ENCODE assay signal across 11 cellular contexts in the genomic region with DNA sequence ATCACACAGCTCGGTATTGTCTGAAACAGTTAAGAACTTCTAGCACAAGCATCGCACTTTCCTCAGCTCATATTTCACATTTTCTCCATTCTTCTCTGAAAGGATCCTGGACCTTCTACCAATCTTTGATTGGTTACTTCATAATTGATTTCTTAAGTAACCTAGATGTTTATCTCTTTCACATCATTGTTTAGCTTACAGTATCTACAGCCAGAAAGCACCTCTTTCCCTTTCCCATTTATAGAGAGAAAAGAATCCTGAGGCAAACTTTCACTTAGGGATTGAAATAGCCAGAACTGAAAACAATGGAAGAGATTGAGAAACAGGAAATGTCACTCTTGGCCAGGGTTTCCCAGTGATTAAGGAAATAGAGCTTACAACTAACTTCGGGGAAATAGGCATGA. TPM values are rescaled to one million over a fixed set of nuclear protein-coding genes. Genes with fewer than 3 reads are reported as not detected.
DNase-seq lines count a peak whose midpoint lies in the region; ATAC-seq and TF ChIP-seq lines count a peak whose summit lies in the region.
"Had no signal": no experiment of that assay in that cellular context is flagged by ENCODE, and none has a peak within 500 bp of the region (broad histone marks: within the 10 kb centered on the region; RNA-seq: fewer than 3 reads in every experiment).

No MANE protein-coding gene starts in this region.

- H3K9ac ChIP-seq in endodermal cell (ENCODE audit: extremely low read depth, low read length, poor library complexity, severe bottlenecking) = no peak overlapping the region

- WGBS in endodermal cell (ENCODE audit: insufficient coverage in 1 of 2, insufficient read length in 1 of 2), 2 experiments = 83 to 90% methylated on average over 2 to 3 of the region's 3 CpGs

- DNase-seq in ELR (ENCODE audit: low read depth) (peak; percentile 15), MCF 10A (ENCODE audit: unreplicated experiment) (peak; percentile 87), left ventricle myocardium superior (no peak), renal cortical epithelial cell (ENCODE audit: low read depth) (peak; percentile 88), DMS53 treated with DMSO at 0.1 percent for 48 hours (lab: John Stamatoyannopoulos, UW; ENCODE audit: unreplicated experiment) (no peak), endodermal cell (no peak), amniotic stem cell (lab: John Stamatoyannopoulos, UW) (no peak)
- DNase-seq: NCI-H1694 had no signal

- H3K4me1 Mint-ChIP-seq in MCF 10A (ENCODE audit: insufficient read depth, unreplicated experiment) = peaks cover 10% of the 10 kb centered on the region
- H3K4me1 Mint-ChIP-seq in endodermal cell = peaks cover 6% of the 10 kb centered on the region
- H3K4me1 Mint-ChIP-seq: CD14-positive monocyte had no signal

- H3K36me3 ChIP-seq in endodermal cell (ENCODE audit: control insufficient read depth, insufficient read depth, low read length) = no peaks in the 10 kb centered on the region

- CTCF ChIA-PET in MCF 10A (lab: Yijun Ruan, JAX) = interaction anchor here (0.6 to 1.0 kb wide), 2 partner anchors 88 to 92 kb away, joined by 3 to 4 read pairs; no protein-coding TSS in a partner anchor

- peaks cover 4% of the 10 kb centered on the region for H3K4me1 ChIP-seq in endodermal cell (ENCODE audit: control insufficient read depth, insufficient read depth, low read length)

- H3K9me3 Mint-ChIP-seq in MCF 10A (ENCODE audit: unreplicated experiment) (no peaks in the 10 kb centered on the region), endodermal cell (no peaks in the 10 kb centered on the region)
- H3K9me3 Mint-ChIP-seq: CD14-positive monocyte had no signal

- intact Hi-C loops in MCF 10A (cut with micrococcal nuclease) = no loop called here
- intact Hi-C loops in left ventricle myocardium superior (cut with micrococcal nuclease) = no loop called here

- BruUV-seq in MCF 10A (replicated peaks; lab: Mats Ljungman, UMichigan) = no TSS peak

- POLR2A ChIA-PET in MCF 10A (lab: Yijun Ruan, JAX) = interaction anchor here (0.8 to 1.5 kb wide), 4 partner anchors 8 to 111 kb away, joined by 3 read pairs; no protein-coding TSS in a partner anchor

- no peak for TF ChIP-seq CTCF in MCF 10A (IDR thresholded peaks at IDR 0.05; ENCODE audit: unreplicated experiment)
- no peak for TF ChIP-seq CTCF in endodermal cell (conservative IDR thresholded peaks at IDR 0.05)

- H3K4me3 ChIP-seq in endodermal cell (ENCODE audit: low read length) = no peak overlapping the region
- H3K4me3 ChIP-seq: lung had no signal

- H3K27me3 ChIP-seq in endodermal cell (ENCODE audit: control insufficient read depth, insufficient read depth, low read length, poor library complexity, severe bottlenecking) = peaks cover 12% of the 10 kb centered on the region

- H3K27me3 Mint-ChIP-seq in MCF 10A (ENCODE audit: insufficient read depth, unreplicated experiment) (no peaks in the 10 kb centered on the region), endodermal cell (ENCODE audit: insufficient read depth) (no peaks in the 10 kb centered on the region)

- H3K27ac ChIP-seq in endodermal cell (ENCODE audit: low read depth, low read length) = no peak overlapping the region

- H3K27ac Mint-ChIP-seq in MCF 10A (ENCODE audit: low read depth, unreplicated experiment) (peak overlapping the region; percentile 71), endodermal cell (no peak overlapping the region)
- H3K27ac Mint-ChIP-seq: CD14-positive monocyte had no signal

- no peak overlapping the region for H3K4me3 Mint-ChIP-seq in MCF 10A (ENCODE audit: unreplicated experiment)
- H3K4me3 Mint-ChIP-seq in endodermal cell = no peak overlapping the region
- H3K4me3 Mint-ChIP-seq: CD14-positive monocyte had no signal

- H3K9me3 ChIP-seq in endodermal cell (ENCODE audit: control insufficient read depth, low read length) = no peaks in the 10 kb centered on the region

- H3K36me3 Mint-ChIP-seq in MCF 10A (ENCODE audit: insufficient read depth, unreplicated experiment) = no peaks in the 10 kb centered on the region
- H3K36me3 Mint-ChIP-seq in endodermal cell (ENCODE audit: low read depth) = no peaks in the 10 kb centered on the region
- H3K36me3 Mint-ChIP-seq: CD14-positive monocyte had no signal

- ATAC-seq in left ventricle myocardium superior (peak; percentile 49), HG02884 (IDR thresholded peaks at IDR 0.05; ENCODE audit: unreplicated experiment) (no peak)

RNA-seq across cellular contexts. Expression of gene IL33, which starts 2.5 kb away (rescaled TPM):
- total RNA-seq in MCF 10A (2022) (not detected in 2 replicates), left ventricle myocardium superior (16.8 TPM), renal cortical epithelial cell (0.25 and 0.35 TPM in 2 replicates), endodermal cell (under 1 TPM; 0.33 to 0.97 TPM)
- polyA plus RNA-seq in endodermal cell (2013, experiment 1 of 2) = not detected
- polyA plus RNA-seq in endodermal cell (2013, experiment 2 of 2) = not detected
- polyA plus RNA-seq: CD14-positive monocyte had no signal

Comparison
In these comparisons a context has a peak if more than half of its experiments do, and no peak if none do; other contexts are left out.
1. DNase-seq: peak in ELR (single experiment), MCF 10A (single experiment) and renal cortical epithelial cell (single experiment); none in left ventricle myocardium superior (single experiment), DMS53 treated with DMSO at 0.1 percent for 48 hours (single experiment), endodermal cell (single experiment) and amniotic stem cell (single experiment).